In genomic region chr19:20339444-20339843, GRCh38 we compare ENCODE assay signal across 1 cellular context.
TF ChIP-seq lines count a peak whose summit lies in the region.

No MANE protein-coding gene starts in this region.

TF ChIP-seq in HEK293, 187 proteins besides CTCF, POLR2A, EP300 and RAD21 (continued from another document):
- TF ChIP-seq, protein P1, sequence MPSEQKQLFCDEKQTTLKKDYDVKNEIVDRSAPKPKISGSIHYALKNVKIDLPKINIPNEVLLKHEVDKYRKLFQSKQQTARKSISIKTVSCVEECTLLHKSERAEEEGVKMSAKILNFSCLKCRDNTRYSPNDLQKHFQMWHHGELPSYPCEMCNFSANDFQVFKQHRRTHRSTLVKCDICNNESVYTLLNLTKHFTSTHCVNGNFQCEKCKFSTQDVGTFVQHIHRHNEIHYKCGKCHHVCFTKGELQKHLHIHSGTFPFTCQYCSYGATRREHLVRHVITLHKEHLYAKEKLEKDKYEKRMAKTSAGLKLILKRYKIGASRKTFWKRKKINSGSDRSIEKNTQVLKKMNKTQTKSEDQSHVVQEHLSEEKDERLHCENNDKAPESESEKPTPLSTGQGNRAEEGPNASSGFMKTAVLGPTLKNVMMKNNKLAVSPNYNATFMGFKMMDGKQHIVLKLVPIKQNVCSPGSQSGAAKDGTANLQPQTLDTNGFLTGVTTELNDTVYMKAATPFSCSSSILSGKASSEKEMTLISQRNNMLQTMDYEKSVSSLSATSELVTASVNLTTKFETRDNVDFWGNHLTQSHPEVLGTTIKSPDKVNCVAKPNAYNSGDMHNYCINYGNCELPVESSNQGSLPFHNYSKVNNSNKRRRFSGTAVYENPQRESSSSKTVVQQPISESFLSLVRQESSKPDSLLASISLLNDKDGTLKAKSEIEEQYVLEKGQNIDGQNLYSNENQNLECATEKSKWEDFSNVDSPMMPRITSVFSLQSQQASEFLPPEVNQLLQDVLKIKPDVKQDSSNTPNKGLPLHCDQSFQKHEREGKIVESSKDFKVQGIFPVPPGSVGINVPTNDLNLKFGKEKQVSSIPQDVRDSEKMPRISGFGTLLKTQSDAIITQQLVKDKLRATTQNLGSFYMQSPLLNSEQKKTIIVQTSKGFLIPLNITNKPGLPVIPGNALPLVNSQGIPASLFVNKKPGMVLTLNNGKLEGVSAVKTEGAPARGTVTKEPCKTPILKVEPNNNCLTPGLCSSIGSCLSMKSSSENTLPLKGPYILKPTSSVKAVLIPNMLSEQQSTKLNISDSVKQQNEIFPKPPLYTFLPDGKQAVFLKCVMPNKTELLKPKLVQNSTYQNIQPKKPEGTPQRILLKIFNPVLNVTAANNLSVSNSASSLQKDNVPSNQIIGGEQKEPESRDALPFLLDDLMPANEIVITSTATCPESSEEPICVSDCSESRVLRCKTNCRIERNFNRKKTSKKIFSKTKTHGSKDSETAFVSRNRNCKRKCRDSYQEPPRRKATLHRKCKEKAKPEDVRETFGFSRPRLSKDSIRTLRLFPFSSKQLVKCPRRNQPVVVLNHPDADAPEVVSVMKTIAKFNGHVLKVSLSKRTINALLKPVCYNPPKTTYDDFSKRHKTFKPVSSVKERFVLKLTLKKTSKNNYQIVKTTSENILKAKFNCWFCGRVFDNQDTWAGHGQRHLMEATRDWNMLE (tag by site-specific recombination; conservative IDR thresholded peaks at IDR 0.05; ENCODE audit: low read depth): peak; percentile 66
- no peak for TF ChIP-seq ZFP37 (tag by site-specific recombination; IDR thresholded peaks at IDR 0.05)
- TF ChIP-seq, protein P2, sequence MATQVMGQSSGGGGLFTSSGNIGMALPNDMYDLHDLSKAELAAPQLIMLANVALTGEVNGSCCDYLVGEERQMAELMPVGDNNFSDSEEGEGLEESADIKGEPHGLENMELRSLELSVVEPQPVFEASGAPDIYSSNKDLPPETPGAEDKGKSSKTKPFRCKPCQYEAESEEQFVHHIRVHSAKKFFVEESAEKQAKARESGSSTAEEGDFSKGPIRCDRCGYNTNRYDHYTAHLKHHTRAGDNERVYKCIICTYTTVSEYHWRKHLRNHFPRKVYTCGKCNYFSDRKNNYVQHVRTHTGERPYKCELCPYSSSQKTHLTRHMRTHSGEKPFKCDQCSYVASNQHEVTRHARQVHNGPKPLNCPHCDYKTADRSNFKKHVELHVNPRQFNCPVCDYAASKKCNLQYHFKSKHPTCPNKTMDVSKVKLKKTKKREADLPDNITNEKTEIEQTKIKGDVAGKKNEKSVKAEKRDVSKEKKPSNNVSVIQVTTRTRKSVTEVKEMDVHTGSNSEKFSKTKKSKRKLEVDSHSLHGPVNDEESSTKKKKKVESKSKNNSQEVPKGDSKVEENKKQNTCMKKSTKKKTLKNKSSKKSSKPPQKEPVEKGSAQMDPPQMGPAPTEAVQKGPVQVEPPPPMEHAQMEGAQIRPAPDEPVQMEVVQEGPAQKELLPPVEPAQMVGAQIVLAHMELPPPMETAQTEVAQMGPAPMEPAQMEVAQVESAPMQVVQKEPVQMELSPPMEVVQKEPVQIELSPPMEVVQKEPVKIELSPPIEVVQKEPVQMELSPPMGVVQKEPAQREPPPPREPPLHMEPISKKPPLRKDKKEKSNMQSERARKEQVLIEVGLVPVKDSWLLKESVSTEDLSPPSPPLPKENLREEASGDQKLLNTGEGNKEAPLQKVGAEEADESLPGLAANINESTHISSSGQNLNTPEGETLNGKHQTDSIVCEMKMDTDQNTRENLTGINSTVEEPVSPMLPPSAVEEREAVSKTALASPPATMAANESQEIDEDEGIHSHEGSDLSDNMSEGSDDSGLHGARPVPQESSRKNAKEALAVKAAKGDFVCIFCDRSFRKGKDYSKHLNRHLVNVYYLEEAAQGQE (tag by site-specific recombination; IDR thresholded peaks at IDR 0.05): peak; percentile 29; the same call in 1 of the 2 replicates
- peak; percentile 51 for TF ChIP-seq ZNF555 (tag by site-specific recombination; conservative IDR thresholded peaks at IDR 0.05)
- no peak for TF ChIP-seq ZNF571 (tag by site-specific recombination; IDR thresholded peaks at IDR 0.05)
- TF ChIP-seq ZNF19 (tag by site-specific recombination; IDR thresholded peaks at IDR 0.05; ENCODE audit: low read depth): no peak
- TF ChIP-seq KLF7 (tag by site-specific recombination; IDR thresholded peaks at IDR 0.05; ENCODE audit: borderline replicate concordance): no peak
- peak; percentile 34; the same call in 1 of the 2 replicates for TF ChIP-seq ZBTB8A (tag by site-specific recombination; IDR thresholded peaks at IDR 0.05)
- TF ChIP-seq HIC1 (tag by site-specific recombination; IDR thresholded peaks at IDR 0.05): no peak
